Comparison of ENCODE assay signal across 8 cellular contexts in the genomic region with DNA sequence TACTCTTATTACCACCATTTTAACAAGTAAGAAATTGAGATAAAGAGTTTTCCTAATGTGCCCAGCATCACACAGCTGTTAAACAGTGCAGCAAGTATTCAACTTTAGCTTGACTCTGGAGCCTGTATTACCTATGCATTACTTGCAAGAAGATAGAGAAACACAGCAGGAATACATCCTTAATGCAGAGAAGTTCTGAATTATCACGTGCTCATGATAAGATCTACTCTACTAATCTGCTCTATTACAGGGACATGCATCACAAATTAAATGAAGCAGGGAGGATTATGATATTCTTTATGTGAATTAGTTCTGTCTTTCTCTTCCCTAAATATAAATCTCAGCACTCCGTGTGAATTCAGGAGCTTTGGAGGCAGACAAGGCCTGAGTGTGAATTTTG. TPM values are rescaled to one million over a fixed set of nuclear protein-coding genes. Genes with fewer than 3 reads are reported as not detected.
"Had no signal": no experiment of that assay in that cellular context is flagged by ENCODE, and none has a peak within 500 bp of the region (broad histone marks: within the 10 kb centered on the region; RNA-seq: fewer than 3 reads in every experiment).

No MANE protein-coding gene starts in this region.

- ATAC-seq: GM23338, HepG2 had no signal

- H3K4me3 ChIP-seq: GM23338 had no signal

- H3K9ac ChIP-seq: KMS-11 had no signal

- DNase-seq: H9, HCEC 1CT, KBM-7 had no signal

- H2AFZ ChIP-seq: GM23338 had no signal

- H3K27ac ChIP-seq: HL-60, KMS-11 had no signal

- H3K4me2 ChIP-seq: GM23338, KMS-11 had no signal

RNA-seq across cellular contexts. Expression of a gene that starts 39.0 kb away (rescaled TPM):
- polyA plus RNA-seq: IgD-negative memory B cell had no signal
